28 cellular contexts compared by ENCODE assay signal in genomic region chr19:47450478-47450877, GRCh38. TPM values are rescaled to one million over a fixed set of nuclear protein-coding genes. Genes with fewer than 3 reads are reported as not detected.
"Had no signal": no experiment of that assay in that cellular context is flagged by ENCODE, and none has a peak within 500 bp of the region (broad histone marks: within the 10 kb centered on the region; RNA-seq: fewer than 3 reads in every experiment).

No MANE protein-coding gene starts in this region.

- H3K36me3 ChIP-seq: thoracic aorta, thyroid gland, tibial nerve, transverse colon, upper lobe of left lung, upper lobe of right lung, uterus, vagina had no signal

- H3K27ac Mint-ChIP-seq: stimulated activated effector memory CD8-positive, alpha-beta T cell treated with anti-CD3 and anti-CD28 coated beads, Interleukin-12 subunit alpha, Interleukin-12 subunit beta, amount 100 ng/mL, for 72 hours; stimulated activated memory B cell treated with anti-CD40 and anti-IgM and Interleukin-4, amounts not matched to agents 10 μg/mL and 1 μg/mL and 100 μg/mL, for 72 hours; stimulated activated naive B cell treated with anti-CD40 and anti-IgM and Interleukin-4, amounts not matched to agents 10 μg/mL and 1 μg/mL and 100 μg/mL, for 72 hours; stimulated activated naive CD8-positive, alpha-beta T cell treated with anti-CD3 and anti-CD28 coated beads, Interleukin-15, amount 100 ng/mL, for 72 hours; stimulated activated naive CD8-positive, alpha-beta T cell treated with anti-CD3 and anti-CD28 coated beads, Interleukin-15, Interleukin-2, amounts not matched to agents 100 ng/mL and 50 ng/mL, for 24 hours; type B pancreatic cell had no signal

- H3K4me3 Mint-ChIP-seq: stimulated activated effector memory CD8-positive, alpha-beta T cell treated with anti-CD3 and anti-CD28 coated beads, Interleukin-12 subunit alpha, Interleukin-12 subunit beta, amount 100 ng/mL, for 72 hours; stimulated activated memory B cell treated with anti-CD40 and anti-IgM and Interleukin-4, amounts not matched to agents 10 μg/mL and 1 μg/mL and 100 μg/mL, for 72 hours; stimulated activated naive B cell treated with anti-CD40 and anti-IgM and Interleukin-4, amounts not matched to agents 10 μg/mL and 1 μg/mL and 100 μg/mL, for 72 hours; stimulated activated naive CD8-positive, alpha-beta T cell treated with anti-CD3 and anti-CD28 coated beads, Interleukin-15, amount 100 ng/mL, for 72 hours; stimulated activated naive CD8-positive, alpha-beta T cell treated with anti-CD3 and anti-CD28 coated beads, Interleukin-15, Interleukin-2, amounts not matched to agents 100 ng/mL and 50 ng/mL, for 24 hours; type B pancreatic cell had no signal

- FAIRE-seq: urothelium cell line had no signal

- H3K9me3 ChIP-seq: testis, thoracic aorta, thyroid gland had no signal

- H3K36me3 Mint-ChIP-seq: stimulated activated effector memory CD8-positive, alpha-beta T cell treated with anti-CD3 and anti-CD28 coated beads, Interleukin-12 subunit alpha, Interleukin-12 subunit beta, amount 100 ng/mL, for 72 hours; stimulated activated memory B cell treated with anti-CD40 and anti-IgM and Interleukin-4, amounts not matched to agents 10 μg/mL and 1 μg/mL and 100 μg/mL, for 72 hours; type B pancreatic cell had no signal

- DNase-seq: stimulated activated CD4-positive, alpha-beta T cell treated with anti-CD3 and anti-CD28 coated beads, Interleukin-2, amount 100 ng/mL, for 48 hours; stimulated activated CD4-positive, alpha-beta T cell treated with anti-CD3 and anti-CD28 coated beads, Interleukin-4, amount 100 ng/mL, for 1 hour; stimulated activated CD4-positive, alpha-beta T cell treated with anti-CD3 and anti-CD28 coated beads, Interleukin-4, amount 100 ng/mL, for 24 hours; stimulated activated CD4-positive, alpha-beta T cell treated with anti-CD3 and anti-CD28 coated beads, Interleukin-4, amount 100 ng/mL, for 4 hours; stimulated activated CD8-positive, alpha-beta memory T cell treated with anti-CD3 and anti-CD28 coated beads, Interleukin-4, amount 100 ng/mL, for 48 hours; stimulated activated naive B cell treated with anti-CD40 and anti-IgM and Interleukin-4, amounts not matched to agents 10 μg/mL and 1 μg/mL and 100 μg/mL, for 72 hours; stimulated activated naive CD4-positive, alpha-beta T cell; stimulated activated naive CD4-positive, alpha-beta T cell treated with Interleukin-2 at 50 U/mL for 16 hours; stimulated activated naive CD8-positive, alpha-beta T cell treated with anti-CD3 and anti-CD28 coated beads, Interleukin-15, amount 100 ng/mL, for 72 hours; stimulated activated naive CD8-positive, alpha-beta T cell treated with anti-CD3 and anti-CD28 coated beads, Interleukin-15, Interleukin-2, amounts not matched to agents 100 U/mL and 50 U/mL, for 24 hours; stomach; substantia nigra; testis; thyroid gland; tibial artery; transverse colon; trophoblast cell; upper lobe of left lung; upper lobe of right lung; uterus had no signal

- H3K4me3 ChIP-seq: stomach, testis, thoracic aorta, thyroid gland, tibial artery, tibial nerve, transverse colon, upper lobe of left lung, upper lobe of right lung, uterus, vagina had no signal

- H3K27me3 ChIP-seq: testis had no signal

- H3K27ac ChIP-seq: stomach, testis, thoracic aorta, thyroid gland, tibial artery, tibial nerve, transverse colon, upper lobe of left lung, upper lobe of right lung, uterus, vagina had no signal

- ATAC-seq: stimulated activated effector memory CD8-positive, alpha-beta T cell treated with anti-CD3 and anti-CD28 coated beads, Interleukin-12 subunit alpha, Interleukin-12 subunit beta, amount 100 ng/mL, for 72 hours; stimulated activated memory B cell treated with anti-CD40 and anti-IgM and Interleukin-4, amounts not matched to agents 10 μg/mL and 1 μg/mL and 100 μg/mL, for 72 hours; stimulated activated naive B cell treated with anti-CD40 and anti-IgM and Interleukin-4, amounts not matched to agents 10 μg/mL and 1 μg/mL and 100 μg/mL, for 72 hours; stimulated activated naive CD8-positive, alpha-beta T cell treated with anti-CD3 and anti-CD28 coated beads, Interleukin-15, amount 100 ng/mL, for 72 hours; stimulated activated naive CD8-positive, alpha-beta T cell treated with anti-CD3 and anti-CD28 coated beads, Interleukin-15, Interleukin-2, amounts not matched to agents 100 U/mL and 50 U/mL, for 24 hours; upper lobe of right lung had no signal

- H3K9me3 Mint-ChIP-seq: stimulated activated naive CD8-positive, alpha-beta T cell treated with anti-CD3 and anti-CD28 coated beads, Interleukin-15, Interleukin-2, amounts not matched to agents 100 ng/mL and 50 ng/mL, for 24 hours; type B pancreatic cell had no signal

RNA-seq across cellular contexts. Expression of gene SLC8A2, which starts 21.2 kb away (rescaled TPM):
- total RNA-seq: tibial nerve had no signal
